Comparison of ENCODE assay signal across 20 cellular contexts in genomic region chr17:32917842-32918241, GRCh38. TPM values are rescaled to one million over a fixed set of nuclear protein-coding genes. Genes with fewer than 3 reads are reported as not detected.
A peak's percentile ranks its signal among the peaks of the same experiment; 100 is the strongest.
DNase-seq lines count a peak whose midpoint lies in the region; ATAC-seq and TF ChIP-seq lines count a peak whose summit lies in the region.
"Had no signal": no experiment of that assay in that cellular context is flagged by ENCODE, and none has a peak within 500 bp of the region (broad histone marks: within the 10 kb centered on the region; RNA-seq: fewer than 3 reads in every experiment).

No MANE protein-coding gene starts in this region.

- no peak overlapping the region for H3K4me3 ChIP-seq in NT2/D1 (ENCODE audit: insufficient read length, low read depth)
- H3K4me3 ChIP-seq in esophagus muscularis mucosa = no peak overlapping the region
- H3K4me3 ChIP-seq: GM23248, SJCRH30 had no signal

- H3K4me1 ChIP-seq in NT2/D1 (ENCODE audit: insufficient read depth, insufficient read length) (no peaks in the 10 kb centered on the region), esophagus muscularis mucosa (no peaks in the 10 kb centered on the region)
- H3K4me1 ChIP-seq: BE2C had no signal

- no peak for TF ChIP-seq CTCF in esophagus muscularis mucosa (IDR thresholded peaks at IDR 0.05)
- no peak for TF ChIP-seq CTCF in type B pancreatic cell (conservative IDR thresholded peaks at IDR 0.05)
- TF ChIP-seq CTCF in CD14-positive monocyte (IDR thresholded peaks at IDR 0.05) = no peak

- no peak overlapping the region for H3K27ac ChIP-seq in esophagus muscularis mucosa (replicated peaks in 1 of 4)
- H3K27ac ChIP-seq: GM23248, SJCRH30 had no signal

- no peak for TF ChIP-seq EP300 in esophagus muscularis mucosa (IDR thresholded peaks at IDR 0.05)

- WGBS in esophagus muscularis mucosa = 69% methylated on average over 5 of the region's 5 CpGs

- H3K27me3 ChIP-seq in NT2/D1 (ENCODE audit: insufficient read depth, insufficient read length) (no peaks in the 10 kb centered on the region), esophagus muscularis mucosa (no peaks in the 10 kb centered on the region)

- no peaks in the 10 kb centered on the region for H3K36me3 ChIP-seq in NT2/D1 (ENCODE audit: insufficient read depth, insufficient read length, low read length)
- no peaks in the 10 kb centered on the region for H3K36me3 ChIP-seq in esophagus muscularis mucosa
- H3K36me3 ChIP-seq: BE2C, SJCRH30 had no signal

- no peak for DNase-seq in activated CD8-positive, alpha-beta memory T cell treated with anti-CD3 and anti-CD28 coated beads, Interleukin-2, amount 10 ng/mL, durations not matched to agents 7 days and 5 days
- DNase-seq in activated CD8-positive, alpha-beta memory T cell treated with anti-CD3 and anti-CD28 coated beads, Interleukin-2, amount 50 U/mL, for 48 hours = no peak
- DNase-seq in NT2/D1 (ENCODE audit: low read depth, low spot score) (peak; percentile 63), esophagus muscularis mucosa (ENCODE audit: extremely low spot score) (peak; percentile 64), type B pancreatic cell (ENCODE audit: extremely low spot score, unreplicated experiment) (peak; percentile 32), cerebellum (ENCODE audit: low spot score) (no peak), NCI-H345 (lab: John Stamatoyannopoulos, UW) (no peak), CD14-positive monocyte (ENCODE audit: low spot score) (no peak)
- DNase-seq: BE2C; Calu3; CD4-positive, alpha-beta memory T cell; DMS53; EL; GM23248; NCI-H1417 treated with DMSO at 0.1 percent for 48 hours; NCI-H1930; NCI-H226; NCI-H524 treated with DMSO at 0.1 percent for 48 hours; SJCRH30 had no signal

- intact Hi-C loops in esophagus muscularis mucosa (cut with DNase I) (loop anchor here (10.0 kb wide), 1 partner anchor 133 kb away; no protein-coding TSS in a partner anchor), CD14-positive monocyte (cut with micrococcal nuclease) (no loop called here)

- no peak for ATAC-seq in activated CD8-positive, alpha-beta memory T cell treated with anti-CD3 and anti-CD28 coated beads, Interleukin-2, amount 10 ng/mL, durations not matched to agents 7 days and 5 days
- ATAC-seq: Panc1 had no signal

- no peak for TF ChIP-seq POLR2A in esophagus muscularis mucosa (IDR thresholded peaks at IDR 0.05; ENCODE audit: low read depth)

- H3K27ac Mint-ChIP-seq in activated CD8-positive, alpha-beta memory T cell treated with anti-CD3 and anti-CD28 coated beads, Interleukin-2, amount 10 ng/mL, durations not matched to agents 7 days and 5 days = peak overlapping the region; percentile 9
- H3K27ac Mint-ChIP-seq in type B pancreatic cell (no peak overlapping the region), CD14-positive monocyte (no peak overlapping the region)
- H3K27ac Mint-ChIP-seq: CD4-positive, alpha-beta memory T cell had no signal

- H3K36me3 Mint-ChIP-seq in activated CD8-positive, alpha-beta memory T cell treated with anti-CD3 and anti-CD28 coated beads, Interleukin-2, amount 10 ng/mL, durations not matched to agents 7 days and 5 days = no peaks in the 10 kb centered on the region
- H3K36me3 Mint-ChIP-seq in type B pancreatic cell = no peaks in the 10 kb centered on the region
- H3K36me3 Mint-ChIP-seq in CD14-positive monocyte = no peaks in the 10 kb centered on the region
- H3K36me3 Mint-ChIP-seq: CD4-positive, alpha-beta memory T cell had no signal

- no peaks in the 10 kb centered on the region for H3K27me3 Mint-ChIP-seq in activated CD8-positive, alpha-beta memory T cell treated with anti-CD3 and anti-CD28 coated beads, Interleukin-2, amount 10 ng/mL, durations not matched to agents 7 days and 5 days
- H3K27me3 Mint-ChIP-seq in type B pancreatic cell (no peaks in the 10 kb centered on the region), CD14-positive monocyte (ENCODE audit: low read depth in 3 of 3) (peaks cover 5 to 8% (median 7%) of the 10 kb centered on the region in 3 donors)
- H3K27me3 Mint-ChIP-seq: CD4-positive, alpha-beta memory T cell had no signal

- H3K9me3 Mint-ChIP-seq in activated CD8-positive, alpha-beta memory T cell treated with anti-CD3 and anti-CD28 coated beads, Interleukin-2, amount 10 ng/mL, durations not matched to agents 7 days and 5 days (ENCODE audit: low read depth) = no peaks in the 10 kb centered on the region
- H3K9me3 Mint-ChIP-seq in type B pancreatic cell = no peaks in the 10 kb centered on the region
- H3K9me3 Mint-ChIP-seq in CD14-positive monocyte = no peaks in the 10 kb centered on the region

- peaks cover 53% of the 10 kb centered on the region for H3K4me1 Mint-ChIP-seq in activated CD8-positive, alpha-beta memory T cell treated with anti-CD3 and anti-CD28 coated beads, Interleukin-2, amount 10 ng/mL, durations not matched to agents 7 days and 5 days
- H3K4me1 Mint-ChIP-seq in type B pancreatic cell (ENCODE audit: unreplicated experiment) (no peaks in the 10 kb centered on the region), CD14-positive monocyte (no peaks in the 10 kb centered on the region)
- H3K4me1 Mint-ChIP-seq: CD4-positive, alpha-beta memory T cell had no signal

- CTCF ChIA-PET in activated CD8-positive, alpha-beta memory T cell treated with anti-CD3 and anti-CD28 coated beads, Interleukin-2, amount 10 ng/mL, durations not matched to agents 7 days and 5 days (lab: Charles Lee) = interaction anchor here (1.2 to 16.2 kb wide), 2 partner anchors 19 to 42 kb away, joined by 4 to 190 read pairs; partner anchors contain the start of gene MYO1D

- peak overlapping the region; percentile 2 for H3K4me3 Mint-ChIP-seq in activated CD8-positive, alpha-beta memory T cell treated with anti-CD3 and anti-CD28 coated beads, Interleukin-2, amount 10 ng/mL, durations not matched to agents 7 days and 5 days
- H3K4me3 Mint-ChIP-seq in type B pancreatic cell (no peak overlapping the region), CD14-positive monocyte (peak overlapping the region in 1 of 2 donors; percentile 22)
- H3K4me3 Mint-ChIP-seq: CD4-positive, alpha-beta memory T cell had no signal

- H3K9ac ChIP-seq in NT2/D1 (ENCODE audit: insufficient read length, low read depth) = no peak overlapping the region
- H3K9ac ChIP-seq: GM23248 had no signal

- H3K9me3 ChIP-seq in NT2/D1 (ENCODE audit: insufficient read depth, low read length) (no peaks in the 10 kb centered on the region), esophagus muscularis mucosa (no peaks in the 10 kb centered on the region)
- H3K9me3 ChIP-seq: BE2C, SJCRH30 had no signal

RNA-seq across cellular contexts. Expression of gene TMEM98, which starts 10.1 kb away (rescaled TPM):
- 1 to 10 TPM in 1 of 2 experiments, under 1 TPM in 1; 0.35 to 1.2 TPM for total RNA-seq in activated CD8-positive, alpha-beta memory T cell treated with anti-CD3 and anti-CD28 coated beads, Interleukin-2, amount 10 ng/mL, durations not matched to agents 7 days and 5 days
- total RNA-seq in esophagus muscularis mucosa (10 to 100 TPM; 39.3 to 73.4 (median 54.2) TPM), type B pancreatic cell (ENCODE audit: low replicate concordance) (87.0 and 161 TPM in 2 replicates), cerebellum (46.9 TPM)
- polyA plus RNA-seq in CD14-positive monocyte = not detected
- total RNA-seq: CD4-positive, alpha-beta memory T cell had no signal
- polyA plus RNA-seq: CD4-positive, alpha-beta memory T cell had no signal

RNA-seq across cellular contexts. Expression of gene MYO1D, which starts 40.9 kb away (rescaled TPM):
- total RNA-seq in activated CD8-positive, alpha-beta memory T cell treated with anti-CD3 and anti-CD28 coated beads, Interleukin-2, amount 10 ng/mL, durations not matched to agents 7 days and 5 days = 10 to 100 TPM in 1 of 2 experiments, 1 to 10 TPM in 1; 8.4 to 12.2 TPM
- total RNA-seq in esophagus muscularis mucosa = 10 to 100 TPM; 27.3 to 30.3 (median 29.0) TPM
- total RNA-seq in type B pancreatic cell (ENCODE audit: low replicate concordance) = 24.9 and 46.7 TPM in 2 replicates
- 49.9 TPM for total RNA-seq in cerebellum
- under 1 TPM; 0.22 to 0.26 TPM for polyA plus RNA-seq in CD14-positive monocyte

Comparison
In these comparisons a context has a peak if more than half of its experiments do, and no peak if none do; other contexts are left out.
1. DNase-seq: peak in NT2/D1 (single experiment), esophagus muscularis mucosa (single experiment) and type B pancreatic cell (single experiment); none in activated CD8-positive, alpha-beta memory T cell treated with anti-CD3 and anti-CD28 coated beads, Interleukin-2, amount 10 ng/mL, durations not matched to agents 7 days and 5 days (single experiment), activated CD8-positive, alpha-beta memory T cell treated with anti-CD3 and anti-CD28 coated beads, Interleukin-2, amount 50 U/mL, for 48 hours (single experiment), cerebellum (single experiment), NCI-H345 (single experiment) and CD14-positive monocyte (single experiment).
2. RNA of gene TMEM98, which starts 10.1 kb away (total RNA-seq): 87.0 to 161 TPM in type B pancreatic cell, 39.3 to 73.4 TPM in esophagus muscularis mucosa and 46.9 TPM in cerebellum (single experiment); 0.35 to 1.2 TPM in activated CD8-positive, alpha-beta memory T cell treated with anti-CD3 and anti-CD28 coated beads, Interleukin-2, amount 10 ng/mL, durations not matched to agents 7 days and 5 days; every median in the first group is over 10 times any median in the second.